In the genomic region with DNA sequence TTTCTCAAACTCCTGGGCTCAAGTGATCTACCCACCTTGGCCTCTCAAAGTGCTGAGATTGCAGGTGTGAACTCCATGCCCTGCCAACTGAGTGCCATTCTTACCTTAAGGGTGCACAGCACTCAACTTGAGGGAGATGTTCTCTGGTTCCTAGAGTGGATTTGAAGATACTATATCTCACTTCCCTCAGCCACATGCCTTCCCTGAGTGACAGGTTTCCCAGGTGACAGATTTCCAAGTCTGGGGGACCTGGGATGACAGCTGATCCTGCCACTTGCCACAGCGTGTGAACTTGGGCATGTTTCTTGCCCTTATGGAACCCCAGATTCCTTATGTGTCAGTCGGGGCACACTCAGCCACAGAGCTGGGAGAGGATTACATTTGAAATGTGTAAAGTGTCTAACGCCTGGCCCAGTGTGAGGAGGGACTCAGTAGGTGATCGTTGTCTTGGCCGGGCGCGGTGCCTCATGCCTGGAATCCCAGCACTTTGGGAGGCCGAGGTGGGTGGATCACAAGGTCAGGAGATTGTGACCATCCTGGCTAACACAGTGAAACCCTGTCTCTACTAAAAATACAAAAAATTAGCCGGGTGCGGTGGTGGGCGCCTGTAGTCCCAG, we compare ENCODE assay signal across 15 cellular contexts. TPM values are rescaled to one million over a fixed set of nuclear protein-coding genes. Genes with fewer than 3 reads are reported as not detected.
DNase-seq lines count a peak whose midpoint lies in the region; ATAC-seq and TF ChIP-seq lines count a peak whose summit lies in the region.
"Had no signal": no experiment of that assay in that cellular context is flagged by ENCODE, and none has a peak within 500 bp of the region (broad histone marks: within the 10 kb centered on the region; RNA-seq: fewer than 3 reads in every experiment).

No MANE protein-coding gene starts in this region.

- TF ChIP-seq CTCF in endodermal cell (conservative IDR thresholded peaks at IDR 0.05) = no peak
- no peak for TF ChIP-seq CTCF in vagina (IDR thresholded peaks at IDR 0.05)

- H3K27ac ChIP-seq in right cardiac atrium (ENCODE audit: low read length) (peak overlapping the region; percentile 65), endodermal cell (ENCODE audit: low read depth, low read length) (no peak overlapping the region), rectal smooth muscle tissue (ENCODE audit: low read depth, low read length) (peak overlapping the region; percentile 91), vagina (peak overlapping the region; percentile 81)

- H3K9ac ChIP-seq in endodermal cell (ENCODE audit: extremely low read depth, low read length, poor library complexity, severe bottlenecking) = no peak overlapping the region
- H3K9ac ChIP-seq in rectal smooth muscle tissue (ENCODE audit: low read length) = no peak overlapping the region

- 80% methylated on average over 11 of the region's 11 CpGs for WGBS in right cardiac atrium
- WGBS in endodermal cell (ENCODE audit: insufficient coverage in 1 of 2, insufficient read length in 1 of 2), 2 experiments = 71 to 87% methylated on average over 8 to 11 of the region's 11 CpGs

- H3K4me3 ChIP-seq in right cardiac atrium (ENCODE audit: low read length) = no peak overlapping the region
- H3K4me3 ChIP-seq in endodermal cell (ENCODE audit: low read length) = no peak overlapping the region
- H3K4me3 ChIP-seq in rectal smooth muscle tissue (ENCODE audit: low read length) = no peak overlapping the region
- H3K4me3 ChIP-seq in vagina = no peak overlapping the region
- H3K4me3 ChIP-seq: HAP-1 had no signal

- peak in 1 of 3 donors; percentile 57 for DNase-seq in right cardiac atrium
- no peak for DNase-seq in Right ventricle myocardium inferior (ENCODE audit: missing footprints)
- DNase-seq in endodermal cell = peak; percentile 52
- DNase-seq in vagina (ENCODE audit: extremely low spot score in 2 of 2) = peak; percentile 70 to 86
- no peak for DNase-seq in dedifferentiated amniotic fluid mesenchymal stem cell (ENCODE audit: extremely low spot score)
- no peak for DNase-seq in CD1c-positive myeloid dendritic cell (ENCODE audit: extremely low spot score)
- DNase-seq: activated naive CD8-positive, alpha-beta T cell treated with anti-CD3 and anti-CD28 coated beads, Interleukin-2, amount 50 U/mL, for 24 hours; NCI-H2081 treated with DMSO at 0.1 percent for 48 hours had no signal

- H3K4me1 ChIP-seq in right cardiac atrium (ENCODE audit: control insufficient read depth, insufficient read depth, low read length) (peaks cover 24% of the 10 kb centered on the region), endodermal cell (ENCODE audit: control insufficient read depth, insufficient read depth, low read length) (peaks cover 20% of the 10 kb centered on the region), rectal smooth muscle tissue (ENCODE audit: control insufficient read depth, insufficient read depth, low read length) (peaks cover 54% of the 10 kb centered on the region), vagina (peaks cover 72% of the 10 kb centered on the region)

- H3K27ac Mint-ChIP-seq in endodermal cell = no peak overlapping the region

- H3K9me3 ChIP-seq in right cardiac atrium (ENCODE audit: control insufficient read depth, low read length) (no peaks in the 10 kb centered on the region), endodermal cell (ENCODE audit: control insufficient read depth, low read length) (no peaks in the 10 kb centered on the region), vagina (no peaks in the 10 kb centered on the region)
- H3K9me3 ChIP-seq: HAP-1 had no signal

- H3K27me3 ChIP-seq in right cardiac atrium (ENCODE audit: control insufficient read depth, insufficient read depth) (no peaks in the 10 kb centered on the region), endodermal cell (ENCODE audit: control insufficient read depth, insufficient read depth, low read length, poor library complexity, severe bottlenecking) (peaks cover 11% of the 10 kb centered on the region), rectal smooth muscle tissue (ENCODE audit: control insufficient read depth, insufficient read depth, low read length) (no peaks in the 10 kb centered on the region), vagina (no peaks in the 10 kb centered on the region)

- no peaks in the 10 kb centered on the region for H3K9me3 Mint-ChIP-seq in endodermal cell
- H3K9me3 Mint-ChIP-seq: activated naive CD8-positive, alpha-beta T cell treated with anti-CD3 and anti-CD28 coated beads, Interleukin-2, amount 50 U/mL, for 24 hours had no signal

- H3K4me3 Mint-ChIP-seq in endodermal cell = no peak overlapping the region

- intact Hi-C loops in right cardiac atrium (cut with DNase I) = loop anchor here in 1 of 4 donors (10.0 kb wide), 1 partner anchor 209 kb away; no protein-coding TSS in a partner anchor
- intact Hi-C loops in Right ventricle myocardium inferior (cut with DNase I) = loop anchor here (10.0 kb wide), 1 partner anchor 349 kb away; a partner anchor contains a TSS
- intact Hi-C loops in vagina (cut with DNase I) = loop anchor here (5.0 kb wide), 1 partner anchor 192 kb away; no protein-coding TSS in a partner anchor

- TF ChIP-seq POLR2A in vagina (IDR thresholded peaks at IDR 0.05) = no peak

- ATAC-seq in right cardiac atrium (no peak), Right ventricle myocardium inferior (no peak), esophagus mucosa (no peak)
- ATAC-seq: activated naive CD8-positive, alpha-beta T cell treated with anti-CD3 and anti-CD28 coated beads, Interleukin-2, amount 50 U/mL, for 24 hours had no signal

- H3K36me3 ChIP-seq in endodermal cell (ENCODE audit: control insufficient read depth, insufficient read depth, low read length) = no peaks in the 10 kb centered on the region
- no peaks in the 10 kb centered on the region for H3K36me3 ChIP-seq in rectal smooth muscle tissue (ENCODE audit: control insufficient read depth, insufficient read depth, low read length)
- no peaks in the 10 kb centered on the region for H3K36me3 ChIP-seq in vagina
- H3K36me3 ChIP-seq: HAP-1 had no signal

- H3K4me1 Mint-ChIP-seq in endodermal cell = peaks cover 30% of the 10 kb centered on the region

- no peaks in the 10 kb centered on the region for H3K36me3 Mint-ChIP-seq in endodermal cell (ENCODE audit: low read depth)

- peaks cover 42% of the 10 kb centered on the region for H3K27me3 Mint-ChIP-seq in endodermal cell (ENCODE audit: insufficient read depth)
- H3K27me3 Mint-ChIP-seq: activated naive CD8-positive, alpha-beta T cell treated with anti-CD3 and anti-CD28 coated beads, Interleukin-2, amount 50 U/mL, for 24 hours had no signal

RNA-seq across cellular contexts. Expression of a gene that starts 29.6 kb away (rescaled TPM):
- total RNA-seq in right cardiac atrium (100 to 1,000 TPM in 2 of 4 donors, 10 to 100 TPM in 2; 68.1 to 361 (median 105) TPM), Right ventricle myocardium inferior (44.8 TPM), endodermal cell (10 to 100 TPM; 49.8 to 54.6 TPM), vagina (191 TPM), esophagus mucosa (22.6 TPM)
- polyA plus RNA-seq in right cardiac atrium = 333 TPM
- polyA plus RNA-seq in endodermal cell (2013, experiment 1 of 2) = 73.2 TPM
- 77.5 TPM for polyA plus RNA-seq in endodermal cell (2013, experiment 2 of 2)

RNA-seq across cellular contexts. Expression of a gene that starts 46.3 kb away (rescaled TPM):
- total RNA-seq in right cardiac atrium = under 1 TPM in 3 of 4 donors, not detected in 1; 0.25 to 0.64 (median 0.32) TPM
- polyA plus RNA-seq in right cardiac atrium = 0.09 TPM
- total RNA-seq in Right ventricle myocardium inferior = 0.51 TPM
- under 1 TPM in 1 of 2 donors, not detected in 1; 0.07 TPM for total RNA-seq in endodermal cell
- polyA plus RNA-seq in endodermal cell (2013, experiment 1 of 2) = not detected
- not detected for polyA plus RNA-seq in endodermal cell (2013, experiment 2 of 2)
- total RNA-seq in vagina = not detected
- total RNA-seq in esophagus mucosa = 0.20 TPM
- total RNA-seq: chondrocyte, G401, M059J, SK-MEL-5 had no signal

Comparison
In these comparisons a context has a peak if more than half of its experiments do, and no peak if none do; other contexts are left out.
1. DNase-seq: peak in endodermal cell (single experiment) and vagina (2 of 2); none in Right ventricle myocardium inferior (single experiment), dedifferentiated amniotic fluid mesenchymal stem cell (single experiment) and CD1c-positive myeloid dendritic cell (single experiment).